In the genomic region with DNA sequence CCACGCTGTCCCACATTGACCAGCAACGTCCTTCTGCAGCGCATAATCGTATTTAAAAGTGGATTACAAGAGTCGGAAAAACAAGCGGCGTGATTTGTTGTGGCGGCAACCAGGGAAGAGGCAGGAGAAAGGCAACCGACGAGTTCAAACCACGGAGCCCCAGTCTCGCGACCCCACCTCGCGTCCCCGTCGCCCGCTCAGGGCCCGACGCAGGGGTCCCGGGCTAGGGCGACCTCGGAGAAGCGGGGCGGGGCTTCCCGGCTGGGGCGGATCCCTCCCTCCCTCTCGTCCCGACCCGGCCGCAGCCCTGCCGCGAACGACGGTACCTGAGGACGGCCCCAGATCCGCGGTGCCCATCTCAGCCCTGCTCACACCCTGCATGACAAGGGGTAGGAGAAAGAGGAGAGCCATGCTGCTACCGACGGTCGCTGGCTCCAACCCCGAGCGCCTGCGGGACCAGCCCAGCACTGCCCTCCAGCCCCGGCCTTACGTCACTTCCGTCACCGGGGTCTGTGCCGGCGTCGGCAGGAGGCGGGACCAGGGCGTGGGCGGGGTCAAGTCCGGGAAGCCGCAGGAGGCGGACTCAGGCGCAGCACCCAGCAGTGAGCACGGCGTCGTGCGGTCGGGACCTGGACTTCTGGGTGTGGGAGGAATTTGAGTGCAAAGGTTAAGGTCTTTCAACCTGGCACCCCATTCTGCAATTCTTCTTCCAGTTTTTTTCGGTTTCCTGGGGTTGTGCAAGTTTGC, we compare ENCODE assay signal across 1 cellular context.
TF ChIP-seq lines count a peak whose summit lies in the region.

TSS of gene IFNGR1 (minus strand) at position 469 of the 747 bp plus-strand sequence. CDS start at position 411, 58 bp downstream.

TF ChIP-seq in H1, 55 proteins besides CTCF, POLR2A, EP300 and RAD21 (continued from another document):
- no peak for TF ChIP-seq TAF7 (optimal IDR thresholded peaks at IDR 0.05; ENCODE audit: borderline replicate concordance, low read depth, low read length)
- no peak for TF ChIP-seq FOSL1 (IDR thresholded peaks at IDR 0.05; ENCODE audit: insufficient read depth, low read depth, low read length)
- TF ChIP-seq CHD1 (IDR thresholded peaks at IDR 0.05; ENCODE audit: low read depth, low read length): no peak
- peak; percentile 94 for TF ChIP-seq PHF8 (conservative IDR thresholded peaks at IDR 0.05; ENCODE audit: low read depth, low read length)
- peak; percentile 96 for TF ChIP-seq ASH2L (IDR thresholded peaks at IDR 0.05; ENCODE audit: low read length)
- peak; percentile 94 for TF ChIP-seq KDM4A (IDR thresholded peaks at IDR 0.05; ENCODE audit: low read depth, low read length, severe bottlenecking)
- peak; percentile 49; the same call in 1 of the 2 replicates for TF ChIP-seq JUND (IDR thresholded peaks at IDR 0.05; ENCODE audit: low read length)
- peak in 1 of 2 experiments; percentile 26; a peak in 1 of 4 replicates for TF ChIP-seq HDAC2 (IDR thresholded peaks at IDR 0.05; ENCODE audit: borderline replicate concordance in 1 of 2, low read depth in 2 of 2, low read length in 2 of 2)
- no peak for TF ChIP-seq GABPA (IDR thresholded peaks at IDR 0.05; ENCODE audit: borderline replicate concordance, insufficient read depth, low read length)
- peak; percentile 92 for TF ChIP-seq RBBP5 (IDR thresholded peaks at IDR 0.05; ENCODE audit: borderline replicate concordance, low read depth, low read length)
- peak; percentile 64; the same call in 1 of the 2 replicates for TF ChIP-seq TAF1 (IDR thresholded peaks at IDR 0.05; ENCODE audit: low read depth, low read length)
- TF ChIP-seq POLR2AphosphoS5 (IDR thresholded peaks at IDR 0.05; ENCODE audit: low read depth, low read length): peak; percentile 85
- TF ChIP-seq CHD2 (IDR thresholded peaks at IDR 0.05; ENCODE audit: low read length): peak; percentile 41; the same call in 1 of the 2 replicates
